8 cellular contexts compared by ENCODE assay signal in the genomic region with DNA sequence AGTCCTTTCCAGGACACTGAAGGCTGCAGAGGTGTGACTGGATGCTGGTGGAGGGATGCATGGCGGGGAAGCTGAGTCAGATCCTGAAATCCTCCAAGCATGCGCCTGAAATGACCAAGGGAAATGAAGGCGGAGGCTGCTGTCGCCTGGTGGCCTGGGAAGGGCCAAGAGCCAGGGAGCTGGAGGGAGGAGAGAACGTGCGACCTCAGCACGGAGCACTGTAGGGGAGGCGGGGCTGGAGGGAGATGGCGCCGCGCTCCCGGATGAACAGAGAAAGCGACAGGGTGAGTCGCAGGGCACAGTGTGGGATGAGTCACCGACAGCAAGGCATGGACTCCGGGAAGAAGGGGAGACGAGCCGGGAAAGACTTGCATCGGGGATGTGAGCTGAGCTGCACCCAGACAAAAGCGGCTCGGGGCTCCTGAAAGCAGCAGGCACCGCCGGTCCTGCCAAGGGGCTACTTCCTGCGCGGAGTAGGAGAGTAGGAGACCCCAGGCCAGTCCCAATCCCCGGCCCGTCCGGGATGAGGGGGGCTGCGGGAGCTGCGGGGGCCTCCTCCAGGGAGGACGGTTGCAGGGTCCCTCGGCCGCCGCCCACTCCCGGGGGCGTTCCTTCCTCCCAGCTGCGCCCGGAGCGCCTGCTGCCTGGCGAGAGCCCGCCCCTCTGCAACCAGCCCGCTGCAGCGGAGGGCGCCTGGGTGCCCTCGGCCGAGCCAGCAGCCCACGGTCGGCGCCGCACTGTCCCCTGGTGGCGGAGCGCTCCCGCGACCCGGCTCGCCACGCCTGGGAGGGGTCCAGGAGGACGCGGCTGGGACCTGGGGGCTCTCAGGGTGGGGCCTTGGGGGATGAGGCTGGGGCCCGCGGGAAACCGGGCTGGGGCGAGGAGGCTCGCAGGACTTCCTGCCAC. TPM values are rescaled to one million over a fixed set of nuclear protein-coding genes. Genes with fewer than 3 reads are reported as not detected.
DNase-seq lines count a peak whose midpoint lies in the region; ATAC-seq and TF ChIP-seq lines count a peak whose summit lies in the region.

No MANE protein-coding gene starts in this region.

- DNase-seq in CD14-positive monocyte (ENCODE audit: low spot score) (peak; percentile 76), NCI-H748 (lab: John Stamatoyannopoulos, UW; ENCODE audit: unreplicated experiment) (peak; percentile 95), medulla oblongata (ENCODE audit: extremely low spot score) (peak; percentile 91)
- DNase-seq in activated CD4-positive, alpha-beta memory T cell treated with anti-CD3 and anti-CD28 coated beads, Interleukin-2, amount 10 ng/mL, durations not matched to agents 7 days and 5 days, result peak; percentile 81
- peak; percentile 65 for DNase-seq in effector CD4-positive, alpha-beta T cell
- peak; percentile 57 to 72 (median 65) for DNase-seq in stimulated activated CD4-positive, alpha-beta T cell treated with anti-CD3 and anti-CD28 coated beads, TNF-alpha, amount 100 ng/mL, for 48 hours (ENCODE audit: low read depth in 3 of 3)

- H3K4me3 Mint-ChIP-seq in CD14-positive monocyte, result peak overlapping the region; percentile 89 to 98
- H3K4me3 Mint-ChIP-seq in activated CD4-positive, alpha-beta memory T cell treated with anti-CD3 and anti-CD28 coated beads, Interleukin-2, amount 10 ng/mL, durations not matched to agents 7 days and 5 days, result peak overlapping the region; percentile 87

- CTCF ChIA-PET in activated CD4-positive, alpha-beta memory T cell treated with anti-CD3 and anti-CD28 coated beads, Interleukin-2, amount 10 ng/mL, durations not matched to agents 7 days and 5 days (lab: Charles Lee), result interaction anchor here (0.5 to 4.7 kb wide), 25 partner anchors 11 to 243 kb away, joined by 3 to 66 read pairs (median 9); partner anchors contain the start of genes NQO2, SERPINB1 and WRNIP1

- peaks cover 2 to 7% (median 2%) of the 10 kb centered on the region in 3 donors for H3K27me3 Mint-ChIP-seq in CD14-positive monocyte (ENCODE audit: low read depth in 3 of 3)
- peaks cover 5% of the 10 kb centered on the region for H3K27me3 Mint-ChIP-seq in activated CD4-positive, alpha-beta memory T cell treated with anti-CD3 and anti-CD28 coated beads, Interleukin-2, amount 10 ng/mL, durations not matched to agents 7 days and 5 days

- H3K4me1 Mint-ChIP-seq in CD14-positive monocyte, result peaks cover 26% of the 10 kb centered on the region
- H3K4me1 Mint-ChIP-seq in activated CD4-positive, alpha-beta memory T cell treated with anti-CD3 and anti-CD28 coated beads, Interleukin-2, amount 10 ng/mL, durations not matched to agents 7 days and 5 days, result peaks cover 27% of the 10 kb centered on the region

- peak; percentile 58 for ATAC-seq in GM19395 (IDR thresholded peaks at IDR 0.05; ENCODE audit: unreplicated experiment)
- peak; percentile 65 for ATAC-seq in HG03521 (IDR thresholded peaks at IDR 0.05; ENCODE audit: unreplicated experiment)

- peak overlapping the region; percentile 97 to 99 (median 97) for H3K27ac Mint-ChIP-seq in CD14-positive monocyte
- peak overlapping the region; percentile 95 for H3K27ac Mint-ChIP-seq in activated CD4-positive, alpha-beta memory T cell treated with anti-CD3 and anti-CD28 coated beads, Interleukin-2, amount 10 ng/mL, durations not matched to agents 7 days and 5 days

- POLR2A ChIA-PET in activated CD4-positive, alpha-beta memory T cell treated with anti-CD3 and anti-CD28 coated beads, Interleukin-2, amount 10 ng/mL, durations not matched to agents 7 days and 5 days (lab: Charles Lee), result interaction anchor here (1.0 to 5.2 kb wide), 31 partner anchors 9 to 1032 kb away, joined by 3 to 57 read pairs (median 13); partner anchors contain the start of genes NQO2, RIPK1, SERPINB1 and SERPINB6

- H3K9me3 Mint-ChIP-seq in CD14-positive monocyte, result peaks cover 0 to 2% (median 0%) of the 10 kb centered on the region in 7 donors
- H3K9me3 Mint-ChIP-seq in activated CD4-positive, alpha-beta memory T cell treated with anti-CD3 and anti-CD28 coated beads, Interleukin-2, amount 10 ng/mL, durations not matched to agents 7 days and 5 days, result no peaks in the 10 kb centered on the region

- peaks cover 0 to 1% of the 10 kb centered on the region in 2 donors for H3K36me3 Mint-ChIP-seq in CD14-positive monocyte
- no peaks in the 10 kb centered on the region for H3K36me3 Mint-ChIP-seq in activated CD4-positive, alpha-beta memory T cell treated with anti-CD3 and anti-CD28 coated beads, Interleukin-2, amount 10 ng/mL, durations not matched to agents 7 days and 5 days (ENCODE audit: low read depth)

- intact Hi-C loops in CD14-positive monocyte (cut with micrococcal nuclease), result loop anchor here (2.0 to 10.0 kb wide), 6 partner anchors 36 to 198 kb away; partner anchors contain the start of gene SERPINB1 (in 2 of the 2)

- TF ChIP-seq CTCF in CD14-positive monocyte (IDR thresholded peaks at IDR 0.05), result peak; percentile 93

RNA-seq across cellular contexts. Expression of gene NQO2, which starts 11.0 kb away (rescaled TPM):
- 100 to 1,000 TPM; 146 to 281 TPM for polyA plus RNA-seq in CD14-positive monocyte
- total RNA-seq in activated CD4-positive, alpha-beta memory T cell treated with anti-CD3 and anti-CD28 coated beads, Interleukin-2, amount 10 ng/mL, durations not matched to agents 7 days and 5 days, result 10 to 100 TPM; 37.7 to 38.4 TPM

RNA-seq across cellular contexts. Expression of gene SERPINB6, which starts 17.3 kb away (rescaled TPM):
- 100 to 1,000 TPM; 200 to 208 TPM for polyA plus RNA-seq in CD14-positive monocyte
- 10 to 100 TPM; 19.8 to 20.1 TPM for total RNA-seq in activated CD4-positive, alpha-beta memory T cell treated with anti-CD3 and anti-CD28 coated beads, Interleukin-2, amount 10 ng/mL, durations not matched to agents 7 days and 5 days

Comparison
In these comparisons a context has a peak if more than half of its experiments do, and no peak if none do; other contexts are left out.
1. Peak in every context shown above with its lines: DNase-seq and ATAC-seq.